ENCODE assay signal across 18 cellular contexts in genomic region chr3:177053107-177053506, GRCh38.
"Had no signal": no experiment of that assay in that cellular context is flagged by ENCODE, and none has a peak within 500 bp of the region (broad histone marks: within the 10 kb centered on the region; RNA-seq: fewer than 3 reads in every experiment).

No MANE protein-coding gene starts in this region.

- H3K9me3 Mint-ChIP-seq: activated T-cell treated with anti-CD3 and anti-CD28 coated beads, Interleukin-2, amount 50 U/mL, for 72 hours; brain; central memory CD8-positive, alpha-beta T cell; neural progenitor cell had no signal

- H3K36me3 ChIP-seq: thoracic aorta had no signal

- H3K27me3 Mint-ChIP-seq: brain; central memory CD8-positive, alpha-beta T cell had no signal

- H3K27ac ChIP-seq: coronary artery, neural progenitor cell, psoas muscle, skin epidermis, thoracic aorta, upper lobe of left lung had no signal

- ATAC-seq: activated T-cell treated with anti-CD3 and anti-CD28 coated beads, Interleukin-2, amount 50 U/mL, for 72 hours; psoas muscle; right cardiac atrium had no signal

- H3K4me3 Mint-ChIP-seq: activated T-cell treated with anti-CD3 and anti-CD28 coated beads, Interleukin-2, amount 50 U/mL, for 72 hours; brain; central memory CD8-positive, alpha-beta T cell; neural progenitor cell had no signal

- H3K27me3 ChIP-seq: neural progenitor cell, upper lobe of left lung had no signal

- H3K9me3 ChIP-seq: psoas muscle, thoracic aorta, upper lobe of left lung had no signal

- H3K27ac Mint-ChIP-seq: activated T-cell treated with anti-CD3 and anti-CD28 coated beads, Interleukin-2, amount 50 U/mL, for 72 hours; neural progenitor cell had no signal

- DNase-seq: activated CD4-positive, alpha-beta T cell treated with anti-CD3 and anti-CD28 coated beads, Interleukin-2, amount 50 U/mL, for 4 hours; activated T-cell treated with anti-CD3 and anti-CD28 coated beads, Interleukin-2, amount 50 U/mL, for 72 hours; anterior cingulate cortex; hypothalamus; islet precursor cell; midbrain; psoas muscle; right cardiac atrium; stimulated activated CD4-positive, alpha-beta T cell treated with anti-CD3 and anti-CD28 coated beads, Interleukin-15, amount 100 ng/mL, for 24 hours; stimulated activated CD4-positive, alpha-beta T cell treated with anti-CD3 and anti-CD28 coated beads, Interleukin-4, amount 100 ng/mL, for 1 hour; upper lobe of left lung had no signal

- H3K4me3 ChIP-seq: coronary artery, lung, neural progenitor cell, psoas muscle, skin epidermis, thoracic aorta, upper lobe of left lung had no signal
